Comparison of ENCODE assay signal across 9 cellular contexts in genomic region chr16:72124148-72124547, GRCh38. TPM values are rescaled to one million over a fixed set of nuclear protein-coding genes. Genes with fewer than 3 reads are reported as not detected.
A peak's percentile ranks its signal among the peaks of the same experiment; 100 is the strongest.
DNase-seq lines count a peak whose midpoint lies in the region; ATAC-seq and TF ChIP-seq lines count a peak whose summit lies in the region.
"Had no signal": no experiment of that assay in that cellular context is flagged by ENCODE, and none has a peak within 500 bp of the region (broad histone marks: within the 10 kb centered on the region; RNA-seq: fewer than 3 reads in every experiment).

No MANE protein-coding gene starts in this region.

- H3K9ac ChIP-seq in BLaER1 treated with 17β-estradiol and CSF1 and Interleukin-3, amounts not matched to agents 10 nM and 100 nM: peak overlapping the region in 4 of 11 experiments; percentile 26 to 76 (median 58); a peak in 8 of 22 replicates

- H3K4me1 ChIP-seq in BLaER1 treated with 17β-estradiol and CSF1 and Interleukin-3, amounts not matched to agents 10 nM and 100 nM: peaks cover 14 to 76% (median 27%) of the 10 kb centered on the region in 10 experiments
- H3K4me1 ChIP-seq in HEK293 (ENCODE audit: control insufficient read depth, insufficient read depth, low read length): no peaks in the 10 kb centered on the region
- H3K4me1 ChIP-seq in upper lobe of right lung: no peaks in the 10 kb centered on the region

- no peak for ATAC-seq in upper lobe of right lung

- peak overlapping the region in 3 of 11 experiments; percentile 79 to 80 (median 79); a peak in 6 of 22 replicates for H3K4me2 ChIP-seq in BLaER1 treated with 17β-estradiol and CSF1 and Interleukin-3, amounts not matched to agents 10 nM and 100 nM

- TF ChIP-seq CTCF in HEK293 (tag by site-specific recombination; IDR thresholded peaks at IDR 0.05) (no peak), upper lobe of right lung (IDR thresholded peaks at IDR 0.05) (no peak)

- peaks cover 0 to 39% (median 0%) of the 10 kb centered on the region in 11 experiments; a peak in 5 of 22 replicates for H3K36me3 ChIP-seq in BLaER1 treated with 17β-estradiol and CSF1 and Interleukin-3, amounts not matched to agents 10 nM and 100 nM
- H3K36me3 ChIP-seq in HEK293 (ENCODE audit: control insufficient read depth in 2 of 2, insufficient read depth in 1 of 2, low read length in 2 of 2) (peaks cover 0 to 7% of the 10 kb centered on the region in 2 experiments; a peak in 1 of 3 replicates), upper lobe of right lung (no peaks in the 10 kb centered on the region)

- H3K27me3 ChIP-seq in BLaER1 treated with 17β-estradiol and CSF1 and Interleukin-3, amounts not matched to agents 10 nM and 100 nM: no peaks in the 10 kb centered on the region
- H3K27me3 ChIP-seq in upper lobe of right lung: no peaks in the 10 kb centered on the region

- intact Hi-C loops in upper lobe of right lung (cut with DNase I): no loop called here

- H3K4me3 ChIP-seq in BLaER1 treated with 17β-estradiol and CSF1 and Interleukin-3, amounts not matched to agents 10 nM and 100 nM: peak overlapping the region in 2 of 10 experiments; percentile 3 to 28; a peak in 2 of 20 replicates
- no peak overlapping the region for H3K4me3 ChIP-seq in HEK293 (ENCODE audit: low read depth, low read length)
- no peak overlapping the region for H3K4me3 ChIP-seq in upper lobe of right lung

- DNase-seq in mesenteric fat pad (ENCODE audit: low spot score) (peak; percentile 78), upper lobe of right lung (peak; percentile 12), activated T-cell treated with anti-CD3 and anti-CD28 coated beads for 4 hours (no peak), DMS153 treated with DMSO at 0.1 percent for 48 hours (lab: John Stamatoyannopoulos, UW; ENCODE audit: unreplicated experiment) (no peak)
- DNase-seq in stimulated activated CD4-positive, alpha-beta T cell treated with anti-CD3 and anti-CD28 coated beads, Interleukin-2, amount 100 ng/mL, for 24 hours: no peak

- H3K9me3 ChIP-seq in BLaER1 treated with 17β-estradiol and CSF1 and Interleukin-3, amounts not matched to agents 10 nM and 100 nM (replicated peaks in 1 of 11): no peaks in the 10 kb centered on the region
- no peaks in the 10 kb centered on the region for H3K9me3 ChIP-seq in HEK293 (ENCODE audit: control insufficient read depth, insufficient read depth, low read depth, low read length)
- H3K9me3 ChIP-seq in upper lobe of right lung: no peaks in the 10 kb centered on the region
- H3K9me3 ChIP-seq: Caco-2 had no signal

- H3K27ac ChIP-seq in BLaER1 treated with 17β-estradiol and CSF1 and Interleukin-3, amounts not matched to agents 10 nM and 100 nM: peak overlapping the region in 9 of 11 experiments; percentile 2 to 86 (median 44); a peak in 13 of 22 replicates
- H3K27ac ChIP-seq in HEK293 (ENCODE audit: extremely low read depth, low read depth, low read length) (no peak overlapping the region), upper lobe of right lung (no peak overlapping the region)
- H3K27ac ChIP-seq: C4-2B had no signal

- H4K20me1 ChIP-seq in BLaER1 treated with 17β-estradiol and CSF1 and Interleukin-3, amounts not matched to agents 10 nM and 100 nM: no peaks in the 10 kb centered on the region

- CTCF ChIA-PET in HEK293 (lab: Yijun Ruan, JAX): interaction anchor here (0.6 to 2.5 kb wide), 15 partner anchors 10 to 1929 kb away, joined by 3 to 20 read pairs (median 4); no protein-coding TSS in a partner anchor

- POLR2A ChIA-PET in HEK293 (lab: Yijun Ruan, JAX): no interaction called here

TF ChIP-seq in HEK293, 187 proteins besides CTCF, POLR2A, EP300 and RAD21:
- TF ChIP-seq ZNF830 (tag by site-specific recombination; IDR thresholded peaks at IDR 0.05; ENCODE audit: low read depth) (no peak), ZNF623 (tag by site-specific recombination; IDR thresholded peaks at IDR 0.05) (peak; percentile 82), ZBTB26 (tag by site-specific recombination; optimal IDR thresholded peaks at IDR 0.05) (no peak)
TF ChIP-seq in HEK293: peak in this region for 1.

RNA-seq across cellular contexts. Expression of gene DHX38, which starts 30.5 kb away (rescaled TPM):
- total RNA-seq in mesenteric fat pad: 53.4 TPM
- total RNA-seq in upper lobe of right lung: 53.5 TPM

RNA-seq across cellular contexts. Expression of gene TXNL4B, which starts 30.7 kb away (rescaled TPM):
- total RNA-seq in mesenteric fat pad (7.7 TPM), upper lobe of right lung (11.5 TPM)

RNA-seq across cellular contexts. Expression of gene PMFBP1, which starts 47.8 kb away (rescaled TPM):
- total RNA-seq in mesenteric fat pad: 0.39 TPM
- 0.23 TPM for total RNA-seq in upper lobe of right lung

Comparison
In these comparisons a context has a peak if more than half of its experiments do, and no peak if none do; other contexts are left out.
1. H3K27ac ChIP-seq: peak in BLaER1 treated with 17β-estradiol and CSF1 and Interleukin-3, amounts not matched to agents 10 nM and 100 nM (9 of 11); none in HEK293 (single experiment) and upper lobe of right lung (single experiment).
2. DNase-seq: peak in mesenteric fat pad (single experiment) and upper lobe of right lung (single experiment); none in stimulated activated CD4-positive, alpha-beta T cell treated with anti-CD3 and anti-CD28 coated beads, Interleukin-2, amount 100 ng/mL, for 24 hours (0 of 2), activated T-cell treated with anti-CD3 and anti-CD28 coated beads for 4 hours (single experiment) and DMS153 treated with DMSO at 0.1 percent for 48 hours (single experiment).